In genomic region chr20:3250091-3250504, GRCh38 we compare ENCODE assay signal across 1 cellular context.
TF ChIP-seq lines count a peak whose summit lies in the region.

No MANE protein-coding gene starts in this region.

TF ChIP-seq in HEK293, 187 proteins besides CTCF, POLR2A, EP300 and RAD21 (continued from another document):
- no peak for TF ChIP-seq ZNF23 (tag by site-specific recombination; IDR thresholded peaks at IDR 0.05; ENCODE audit: borderline replicate concordance)
